In the genomic region with DNA sequence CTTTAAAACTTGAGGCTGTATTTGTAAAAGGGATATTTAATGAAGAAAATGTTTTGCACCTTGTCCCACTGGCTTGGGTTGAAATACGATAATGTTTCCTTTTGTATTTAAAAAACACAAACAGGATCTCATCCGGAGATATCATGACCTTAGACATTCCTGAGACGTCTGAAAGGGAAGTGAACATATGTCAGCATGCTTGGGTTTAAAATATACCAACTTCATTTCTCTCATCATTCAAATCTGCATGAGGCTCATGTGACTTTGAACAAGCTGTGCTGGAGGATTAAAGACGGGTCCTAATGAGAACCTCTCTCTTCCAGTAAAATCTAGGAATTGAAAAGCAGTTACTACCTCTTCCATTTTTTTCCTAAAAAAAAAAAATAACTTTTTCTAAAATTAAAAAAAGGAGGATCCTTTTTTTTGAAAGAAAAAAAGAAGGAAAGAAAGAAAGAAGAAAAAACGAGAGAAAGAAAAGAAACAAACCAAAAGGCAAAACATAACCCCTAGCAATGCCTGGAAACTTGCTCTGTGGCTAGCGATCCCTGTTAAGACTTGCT, we compare ENCODE assay signal across 13 cellular contexts.
A peak's percentile ranks its signal among the peaks of the same experiment; 100 is the strongest.
DNase-seq lines count a peak whose midpoint lies in the region; ATAC-seq, FAIRE-seq and TF ChIP-seq lines count a peak whose summit lies in the region.
"Had no signal": no experiment of that assay in that cellular context is flagged by ENCODE, and none has a peak within 500 bp of the region (broad histone marks: within the 10 kb centered on the region; RNA-seq: fewer than 3 reads in every experiment).

No MANE protein-coding gene starts in this region.

- CTCF ChIA-PET in SK-N-SH (lab: Yijun Ruan, JAX), result interaction anchor here (0.6 to 2.9 kb wide), 5 partner anchors 9 to 209 kb away, joined by 3 to 10 read pairs (median 3); no protein-coding TSS in a partner anchor

- intact Hi-C loops in upper lobe of right lung (cut with DNase I), result no loop called here

- TF ChIP-seq EP300 in SK-N-SH (IDR thresholded peaks at IDR 0.05; ENCODE audit: borderline replicate concordance in 1 of 2, low read depth in 1 of 2, low read length in 1 of 2), result no peak

- H4K20me1 ChIP-seq in SK-N-SH (ENCODE audit: insufficient read depth) (no peaks in the 10 kb centered on the region), neural progenitor cell (ENCODE audit: low read depth) (no peaks in the 10 kb centered on the region)

- H3K9ac ChIP-seq in SK-N-SH (no peak overlapping the region), neural progenitor cell (no peak overlapping the region)

- no peak overlapping the region for H3K4me3 ChIP-seq in SK-N-SH (ENCODE audit: low read depth in 2 of 2, low read length in 1 of 2)
- H3K4me3 ChIP-seq in neural progenitor cell, result no peak overlapping the region
- H3K4me3 ChIP-seq in upper lobe of right lung, result no peak overlapping the region

- H3K4me1 Mint-ChIP-seq in neural progenitor cell, result peaks cover 32% of the 10 kb centered on the region
- H3K4me1 Mint-ChIP-seq: activated B cell treated with CpG ODN at 0.5 μM for 24 hours had no signal

- WGBS in SK-N-SH (ENCODE audit: low lambda C conversion rate), result 76% methylated on average over 6 of the region's 6 CpGs

- no peak for TF ChIP-seq CTCF in SK-N-SH (IDR thresholded peaks at IDR 0.05)
- no peak for TF ChIP-seq CTCF in neural progenitor cell (IDR thresholded peaks at IDR 0.05)
- TF ChIP-seq CTCF in upper lobe of right lung (IDR thresholded peaks at IDR 0.05), result no peak

- H3K36me3 Mint-ChIP-seq in neural progenitor cell, result peaks cover 2% of the 10 kb centered on the region

- H3K27ac Mint-ChIP-seq in neural progenitor cell, result peak overlapping the region; percentile 58
- H3K27ac Mint-ChIP-seq: activated B cell treated with CpG ODN at 0.5 μM for 24 hours had no signal

- DNase-seq in SK-N-SH (no peak), epithelial cell of prostate (ENCODE audit: low read depth, low spot score) (no peak), neural progenitor cell (ENCODE audit: low spot score) (no peak), upper lobe of right lung (no peak), HTR-8/SVneo (ENCODE audit: insufficient read length, low spot score) (no peak)
- DNase-seq in activated T-cell treated with anti-CD3 and anti-CD28 coated beads, Interleukin-2, amount 50 U/mL, for 1 hour, result no peak
- DNase-seq: activated B cell treated with CpG ODN at 0.5 μM for 24 hours; NCI-H2171 treated with DMSO at 0.1 percent for 48 hours; SHP77; stimulated activated CD4-positive, alpha-beta T cell treated with anti-CD3 and anti-CD28 coated beads, Interleukin-2, amount 100 ng/mL, for 48 hours had no signal

- POLR2A ChIA-PET in SK-N-SH (lab: Yijun Ruan, JAX), result no interaction called here

- peaks cover 3% of the 10 kb centered on the region for H3K27me3 Mint-ChIP-seq in neural progenitor cell (ENCODE audit: insufficient read depth, low read depth)
- H3K27me3 Mint-ChIP-seq: activated B cell treated with CpG ODN at 0.5 μM for 24 hours had no signal

- H3K4me2 ChIP-seq in SK-N-SH (0 out of 2 replicates have a peak overlapping the region, but pooled peaks have one; percentile 34), neural progenitor cell (peak overlapping the region; percentile 37)

- H3K4me1 ChIP-seq in SK-N-SH (ENCODE audit: control insufficient read depth in 1 of 2, insufficient read depth in 2 of 2, low read depth in 1 of 2, low read length in 1 of 2), result peaks cover 11 to 45% of the 10 kb centered on the region in 2 experiments
- H3K4me1 ChIP-seq in neural progenitor cell, result peaks cover 22% of the 10 kb centered on the region
- peaks cover 18% of the 10 kb centered on the region for H3K4me1 ChIP-seq in upper lobe of right lung

- H3K9me3 ChIP-seq in SK-N-SH (no peaks in the 10 kb centered on the region), neural progenitor cell (ENCODE audit: low read depth) (no peaks in the 10 kb centered on the region), upper lobe of right lung (no peaks in the 10 kb centered on the region)

- no peaks in the 10 kb centered on the region for H3K9me3 Mint-ChIP-seq in neural progenitor cell
- H3K9me3 Mint-ChIP-seq: activated B cell treated with CpG ODN at 0.5 μM for 24 hours had no signal

- ATAC-seq in SK-N-SH treated with all-trans-retinoic acid at 6 μM for 48 hours, result no peak
- peak; percentile 24 for ATAC-seq in upper lobe of right lung
- no peak for ATAC-seq in GM21360 (IDR thresholded peaks at IDR 0.05; ENCODE audit: unreplicated experiment)

- no peaks in the 10 kb centered on the region for H3K79me2 ChIP-seq in SK-N-SH (ENCODE audit: insufficient read depth)
- H3K79me2 ChIP-seq in neural progenitor cell (ENCODE audit: low read depth), result no peaks in the 10 kb centered on the region

- H2AFZ ChIP-seq in SK-N-SH (ENCODE audit: low read depth) (no peak overlapping the region), neural progenitor cell (replicated peaks) (peak overlapping the region; percentile 11)

- H3K27me3 ChIP-seq in SK-N-SH (ENCODE audit: insufficient read depth), result no peaks in the 10 kb centered on the region
- H3K27me3 ChIP-seq in neural progenitor cell, result no peaks in the 10 kb centered on the region
- H3K27me3 ChIP-seq in upper lobe of right lung, result no peaks in the 10 kb centered on the region

- no peak for TF ChIP-seq RAD21 in SK-N-SH (IDR thresholded peaks at IDR 0.05; ENCODE audit: low read length)

- H3K27ac ChIP-seq in SK-N-SH (ENCODE audit: low read depth in 2 of 2, low read length in 1 of 2) (peak overlapping the region; percentile 8 to 56; a peak in 3 of 4 replicates), epithelial cell of prostate (peak overlapping the region; percentile 42), neural progenitor cell (peak overlapping the region; percentile 50), upper lobe of right lung (peak overlapping the region; percentile 70)

- no peaks in the 10 kb centered on the region for H3K9me2 ChIP-seq in SK-N-SH

- H3F3A ChIP-seq in SK-N-SH (replicated peaks; ENCODE audit: insufficient read depth), result no peaks in the 10 kb centered on the region
- peaks cover 7% of the 10 kb centered on the region for H3F3A ChIP-seq in neural progenitor cell (ENCODE audit: low read depth)

- no peaks in the 10 kb centered on the region for H3K36me3 ChIP-seq in SK-N-SH (replicated peaks in 1 of 2; ENCODE audit: control insufficient read depth in 1 of 2, insufficient read depth in 2 of 2, low read length in 1 of 2)
- H3K36me3 ChIP-seq in neural progenitor cell, result no peaks in the 10 kb centered on the region
- H3K36me3 ChIP-seq in upper lobe of right lung, result no peaks in the 10 kb centered on the region

- H3K4me3 Mint-ChIP-seq in neural progenitor cell, result no peak overlapping the region
- H3K4me3 Mint-ChIP-seq: activated B cell treated with CpG ODN at 0.5 μM for 24 hours had no signal

- no peak for FAIRE-seq in HTR-8/SVneo (lab: Jason Lieb, UNC)
- FAIRE-seq: A204.1 had no signal

TF ChIP-seq in SK-N-SH, 30 proteins besides CTCF, POLR2A, EP300 and RAD21 (continues in another document):
- TF ChIP-seq RXRA (IDR thresholded peaks at IDR 0.05; ENCODE audit: borderline replicate concordance, low read depth), result no peak
- no peak for TF ChIP-seq POLR2AphosphoS5 (IDR thresholded peaks at IDR 0.05; ENCODE audit: low read depth, low read length)
- TF ChIP-seq SMC3 (IDR thresholded peaks at IDR 0.05; ENCODE audit: low read depth, low read length), result no peak
- TF ChIP-seq, protein P1, sequence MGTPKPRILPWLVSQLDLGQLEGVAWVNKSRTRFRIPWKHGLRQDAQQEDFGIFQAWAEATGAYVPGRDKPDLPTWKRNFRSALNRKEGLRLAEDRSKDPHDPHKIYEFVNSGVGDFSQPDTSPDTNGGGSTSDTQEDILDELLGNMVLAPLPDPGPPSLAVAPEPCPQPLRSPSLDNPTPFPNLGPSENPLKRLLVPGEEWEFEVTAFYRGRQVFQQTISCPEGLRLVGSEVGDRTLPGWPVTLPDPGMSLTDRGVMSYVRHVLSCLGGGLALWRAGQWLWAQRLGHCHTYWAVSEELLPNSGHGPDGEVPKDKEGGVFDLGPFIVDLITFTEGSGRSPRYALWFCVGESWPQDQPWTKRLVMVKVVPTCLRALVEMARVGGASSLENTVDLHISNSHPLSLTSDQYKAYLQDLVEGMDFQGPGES (IDR thresholded peaks at IDR 0.05; ENCODE audit: low read depth, low read length), result no peak
- TF ChIP-seq FOXM1 (IDR thresholded peaks at IDR 0.05; ENCODE audit: low read depth), result no peak
- TF ChIP-seq MEF2A (IDR thresholded peaks at IDR 0.05; ENCODE audit: borderline replicate concordance, low read depth), result no peak
- TF ChIP-seq FOSL2 (IDR thresholded peaks at IDR 0.05; ENCODE audit: borderline replicate concordance, low read depth), result no peak
- TF ChIP-seq GABPA (IDR thresholded peaks at IDR 0.05; ENCODE audit: low read depth), result no peak

TF ChIP-seq in SK-N-SH treated with all-trans-retinoic acid at 6 μM for 48 hours, 23 proteins besides CTCF, POLR2A, EP300 and RAD21 (continues in another document):
- TF ChIP-seq ARNTL (CRISPR knock-in tag; IDR thresholded peaks at IDR 0.05; ENCODE audit: borderline replicate concordance, low read depth) (no peak), ZNF565 (CRISPR knock-in tag; conservative IDR thresholded peaks at IDR 0.05; ENCODE audit: low read depth) (no peak), ZFP3 (CRISPR knock-in tag; IDR thresholded peaks at IDR 0.05) (no peak), TOX (CRISPR knock-in tag; IDR thresholded peaks at IDR 0.05; ENCODE audit: borderline replicate concordance) (no peak), ESRRG (CRISPR knock-in tag; IDR thresholded peaks at IDR 0.05) (no peak), TCF4 (CRISPR knock-in tag; IDR thresholded peaks at IDR 0.05; ENCODE audit: borderline replicate concordance) (no peak)
- TF ChIP-seq, protein P2, sequence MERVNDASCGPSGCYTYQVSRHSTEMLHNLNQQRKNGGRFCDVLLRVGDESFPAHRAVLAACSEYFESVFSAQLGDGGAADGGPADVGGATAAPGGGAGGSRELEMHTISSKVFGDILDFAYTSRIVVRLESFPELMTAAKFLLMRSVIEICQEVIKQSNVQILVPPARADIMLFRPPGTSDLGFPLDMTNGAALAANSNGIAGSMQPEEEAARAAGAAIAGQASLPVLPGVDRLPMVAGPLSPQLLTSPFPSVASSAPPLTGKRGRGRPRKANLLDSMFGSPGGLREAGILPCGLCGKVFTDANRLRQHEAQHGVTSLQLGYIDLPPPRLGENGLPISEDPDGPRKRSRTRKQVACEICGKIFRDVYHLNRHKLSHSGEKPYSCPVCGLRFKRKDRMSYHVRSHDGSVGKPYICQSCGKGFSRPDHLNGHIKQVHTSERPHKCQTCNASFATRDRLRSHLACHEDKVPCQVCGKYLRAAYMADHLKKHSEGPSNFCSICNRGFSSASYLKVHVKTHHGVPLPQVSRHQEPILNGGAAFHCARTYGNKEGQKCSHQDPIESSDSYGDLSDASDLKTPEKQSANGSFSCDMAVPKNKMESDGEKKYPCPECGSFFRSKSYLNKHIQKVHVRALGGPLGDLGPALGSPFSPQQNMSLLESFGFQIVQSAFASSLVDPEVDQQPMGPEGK (CRISPR knock-in tag; IDR thresholded peaks at IDR 0.05; ENCODE audit: borderline replicate concordance), result no peak
